1 cellular context compared by ENCODE assay signal in the genomic region with DNA sequence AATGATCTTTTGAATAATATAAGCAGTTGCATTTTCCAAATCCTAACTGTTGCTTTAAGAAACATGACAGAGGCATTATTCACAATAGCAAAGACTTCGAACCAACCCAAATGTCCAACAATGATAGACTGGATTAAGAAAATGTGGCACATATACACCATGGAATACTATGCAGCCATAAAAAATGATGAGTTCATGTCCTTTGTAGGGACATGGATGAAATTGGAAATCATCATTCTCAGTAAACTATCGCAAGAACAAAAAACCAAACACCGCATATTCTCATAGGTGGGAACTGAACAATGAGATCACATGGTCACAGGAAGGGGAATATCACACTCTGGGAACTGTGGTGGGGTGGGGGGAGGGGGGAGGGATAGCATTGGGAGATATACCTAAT.
TF ChIP-seq lines count a peak whose summit lies in the region.

No MANE protein-coding gene starts in this region.

TF ChIP-seq in HEK293, 187 proteins besides CTCF, POLR2A, EP300 and RAD21:
- TF ChIP-seq, protein P1, sequence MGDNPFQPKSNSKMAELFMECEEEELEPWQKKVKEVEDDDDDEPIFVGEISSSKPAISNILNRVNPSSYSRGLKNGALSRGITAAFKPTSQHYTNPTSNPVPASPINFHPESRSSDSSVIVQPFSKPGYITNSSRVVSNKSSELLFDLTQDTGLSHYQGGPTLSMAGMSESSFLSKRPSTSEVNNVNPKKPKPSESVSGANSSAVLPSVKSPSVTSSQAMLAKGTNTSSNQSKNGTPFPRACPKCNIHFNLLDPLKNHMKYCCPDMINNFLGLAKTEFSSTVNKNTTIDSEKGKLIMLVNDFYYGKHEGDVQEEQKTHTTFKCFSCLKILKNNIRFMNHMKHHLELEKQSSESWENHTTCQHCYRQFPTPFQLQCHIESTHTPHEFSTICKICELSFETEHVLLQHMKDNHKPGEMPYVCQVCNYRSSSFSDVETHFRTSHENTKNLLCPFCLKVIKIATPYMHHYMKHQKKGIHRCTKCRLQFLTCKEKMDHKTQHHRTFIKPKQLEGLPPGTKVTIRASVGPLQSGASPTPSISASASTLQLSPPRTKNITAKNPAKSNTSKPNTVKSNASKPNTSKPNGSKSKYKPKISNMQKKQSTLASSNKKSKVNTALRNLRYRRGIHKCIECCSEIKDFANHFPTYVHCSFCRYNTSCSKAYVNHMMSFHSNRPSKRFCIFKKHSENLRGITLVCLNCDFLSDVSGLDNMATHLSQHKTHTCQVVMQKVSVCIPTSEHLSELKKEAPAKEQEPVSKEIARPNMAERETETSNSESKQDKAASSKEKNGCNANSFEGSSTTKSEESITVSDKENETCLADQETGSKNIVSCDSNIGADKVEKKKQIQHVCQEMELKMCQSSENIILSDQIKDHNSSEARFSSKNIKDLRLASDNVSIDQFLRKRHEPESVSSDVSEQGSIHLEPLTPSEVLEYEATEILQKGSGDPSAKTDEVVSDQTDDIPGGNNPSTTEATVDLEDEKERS (tag by site-specific recombination; IDR thresholded peaks at IDR 0.05): 0 out of 2 replicates have a peak, but pooled peaks have one; percentile 15
- TF ChIP-seq ZNF146 (tag by site-specific recombination; IDR thresholded peaks at IDR 0.05): peak; percentile 98
- TF ChIP-seq, protein P2, sequence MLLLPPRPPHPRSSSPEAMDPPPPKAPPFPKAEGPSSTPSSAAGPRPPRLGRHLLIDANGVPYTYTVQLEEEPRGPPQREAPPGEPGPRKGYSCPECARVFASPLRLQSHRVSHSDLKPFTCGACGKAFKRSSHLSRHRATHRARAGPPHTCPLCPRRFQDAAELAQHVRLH (tag by site-specific recombination; IDR thresholded peaks at IDR 0.05): 0 out of 2 replicates have a peak, but pooled peaks have one; percentile 59
